In genomic region chr4:145170209-145170608, GRCh38 we compare ENCODE assay signal across 35 cellular contexts. TPM values are rescaled to one million over a fixed set of nuclear protein-coding genes. Genes with fewer than 3 reads are reported as not detected.
A peak's percentile ranks its signal among the peaks of the same experiment; 100 is the strongest.
DNase-seq lines count a peak whose midpoint lies in the region; ATAC-seq, FAIRE-seq and TF ChIP-seq lines count a peak whose summit lies in the region.
"Had no signal": no experiment of that assay in that cellular context is flagged by ENCODE, and none has a peak within 500 bp of the region (broad histone marks: within the 10 kb centered on the region; RNA-seq: fewer than 3 reads in every experiment).

No MANE protein-coding gene starts in this region.

- peaks cover 50% of the 10 kb centered on the region for H3K36me3 Mint-ChIP-seq in activated naive CD8-positive, alpha-beta T cell treated with anti-CD3 and anti-CD28 coated beads for 36 hours
- peaks cover 61% of the 10 kb centered on the region for H3K36me3 Mint-ChIP-seq in activated naive CD8-positive, alpha-beta T cell treated with anti-CD3 and anti-CD28 coated beads, Interleukin-2, amount 50 U/mL, for 24 hours (ENCODE audit: low read depth)

- FAIRE-seq in GM12891 (lab: Jason Lieb, UNC): no peak
- FAIRE-seq: H54, HTR-8/SVneo had no signal

- H3K9ac ChIP-seq in Loucy (ENCODE audit: low read depth, low read length, poor library complexity, severe bottlenecking): no peak overlapping the region
- H3K9ac ChIP-seq: SK-N-SH had no signal

- H2AFZ ChIP-seq in Loucy (ENCODE audit: low read length): no peak overlapping the region

- peaks cover 93% of the 10 kb centered on the region for H3K79me2 ChIP-seq in Loucy (ENCODE audit: insufficient read depth, low read length)

- peak overlapping the region; percentile 0 for H3K4me2 ChIP-seq in Loucy (ENCODE audit: low read depth, low read length, poor library complexity, severe bottlenecking)
- H3K4me2 ChIP-seq: SK-N-SH had no signal

- H3K4me3 ChIP-seq in Loucy (ENCODE audit: low read length, poor library complexity, severe bottlenecking): no peak overlapping the region
- H3K4me3 ChIP-seq: colonic mucosa, left lung, MG63, right lobe of liver, spleen, thoracic aorta, uterus had no signal

- peaks cover 69% of the 10 kb centered on the region for H3K36me3 ChIP-seq in Loucy (ENCODE audit: insufficient read depth, low read length)
- H3K36me3 ChIP-seq: uterus had no signal

- no peak overlapping the region for H3K4me3 Mint-ChIP-seq in activated naive CD8-positive, alpha-beta T cell treated with anti-CD3 and anti-CD28 coated beads for 36 hours
- no peak overlapping the region for H3K4me3 Mint-ChIP-seq in activated naive CD8-positive, alpha-beta T cell treated with anti-CD3 and anti-CD28 coated beads, Interleukin-2, amount 50 U/mL, for 24 hours
- H3K4me3 Mint-ChIP-seq: activated T-cell treated with anti-CD3 and anti-CD28 coated beads, Interleukin-2, amount 50 U/mL, for 4 hours; stimulated activated naive CD8-positive, alpha-beta T cell treated with anti-CD3 and anti-CD28 coated beads, Interleukin-15, amount 100 ng/mL, for 72 hours had no signal

- ATAC-seq in activated naive CD8-positive, alpha-beta T cell treated with anti-CD3 and anti-CD28 coated beads, Interleukin-2, amount 50 U/mL, for 24 hours: no peak
- ATAC-seq in omental fat pad (ENCODE audit: low FRiP score): peak; percentile 23
- ATAC-seq: activated CD4-positive, CD25-positive, alpha-beta regulatory T cell treated with anti-CD3 and anti-CD28 coated beads, Interleukin-2, amount 50 U/mL, for 24 hours; activated T-cell treated with anti-CD3 and anti-CD28 coated beads, Interleukin-2, amount 50 U/mL, for 4 hours; left lung; PC-3; right lobe of liver; stimulated activated naive CD8-positive, alpha-beta T cell treated with anti-CD3 and anti-CD28 coated beads, Interleukin-15, amount 100 ng/mL, for 72 hours had no signal

- H3K9me3 Mint-ChIP-seq in activated naive CD8-positive, alpha-beta T cell treated with anti-CD3 and anti-CD28 coated beads for 36 hours: no peaks in the 10 kb centered on the region
- no peaks in the 10 kb centered on the region for H3K9me3 Mint-ChIP-seq in activated naive CD8-positive, alpha-beta T cell treated with anti-CD3 and anti-CD28 coated beads, Interleukin-2, amount 50 U/mL, for 24 hours
- H3K9me3 Mint-ChIP-seq: activated T-cell treated with anti-CD3 and anti-CD28 coated beads, Interleukin-2, amount 50 U/mL, for 4 hours; stimulated activated naive CD8-positive, alpha-beta T cell treated with anti-CD3 and anti-CD28 coated beads, Interleukin-15, amount 100 ng/mL, for 72 hours had no signal

- H3K27me3 Mint-ChIP-seq in activated naive CD8-positive, alpha-beta T cell treated with anti-CD3 and anti-CD28 coated beads for 36 hours: no peaks in the 10 kb centered on the region
- H3K27me3 Mint-ChIP-seq in activated naive CD8-positive, alpha-beta T cell treated with anti-CD3 and anti-CD28 coated beads, Interleukin-2, amount 50 U/mL, for 24 hours: no peaks in the 10 kb centered on the region
- H3K27me3 Mint-ChIP-seq: stimulated activated naive CD8-positive, alpha-beta T cell treated with anti-CD3 and anti-CD28 coated beads, Interleukin-15, amount 100 ng/mL, for 72 hours had no signal

- TF ChIP-seq CTCF in Loucy (conservative IDR thresholded peaks at IDR 0.05; ENCODE audit: low read length): no peak
- no peak for TF ChIP-seq CTCF in omental fat pad (IDR thresholded peaks at IDR 0.05)

- H3K4me1 Mint-ChIP-seq in activated naive CD8-positive, alpha-beta T cell treated with anti-CD3 and anti-CD28 coated beads for 36 hours: peaks cover 24% of the 10 kb centered on the region
- H3K4me1 Mint-ChIP-seq in activated naive CD8-positive, alpha-beta T cell treated with anti-CD3 and anti-CD28 coated beads, Interleukin-2, amount 50 U/mL, for 24 hours: peaks cover 45% of the 10 kb centered on the region

- H3K27me3 ChIP-seq in Loucy (ENCODE audit: insufficient read depth, low read length, poor library complexity, severe bottlenecking): no peaks in the 10 kb centered on the region
- H3K27me3 ChIP-seq: BE2C, brain microvascular endothelial cell, colonic mucosa, left lung, MG63, neutrophil, right lobe of liver, spleen, uterus had no signal

- no peak for DNase-seq in activated naive CD8-positive, alpha-beta T cell treated with anti-CD3 and anti-CD28 coated beads for 36 hours
- no peak for DNase-seq in activated naive CD8-positive, alpha-beta T cell treated with anti-CD3 and anti-CD28 coated beads, Interleukin-2, amount 50 U/mL, for 24 hours
- peak; percentile 56 for DNase-seq in dermis blood vessel endothelial cell
- DNase-seq in omental fat pad (ENCODE audit: low spot score): no peak
- no peak for DNase-seq in GM12891 (ENCODE audit: insufficient read length, low spot score)
- DNase-seq in GDM1 (lab: John Stamatoyannopoulos, UW): no peak
- DNase-seq: activated naive CD4-positive, alpha-beta T cell; activated T-cell treated with anti-CD3 and anti-CD28 coated beads, Interleukin-2, amount 50 U/mL, for 4 hours; BE2C; brain microvascular endothelial cell; colonic mucosa; DMS153; effector CD8-positive, alpha-beta T cell; islet precursor cell; KBM-7; left lung; MG63; NCI-H1105 treated with DMSO at 0.1 percent for 48 hours; NCI-H1930; NCI-H526; NK-92 treated with Interleukin-12 subunit alpha and Interleukin-12 subunit beta, amount 100 ng/mL, for 24 hours; PC-3; right lobe of liver; SK-N-SH; spleen; stimulated activated CD8-positive, alpha-beta memory T cell treated with anti-CD3 and anti-CD28 coated beads, Interleukin-4, amount 100 ng/mL, for 48 hours; stimulated activated naive CD8-positive, alpha-beta T cell treated with anti-CD3 and anti-CD28 coated beads, Interleukin-15, amount 100 ng/mL, for 72 hours; T-helper 2 cell; uterus had no signal

- H3K27ac Mint-ChIP-seq in activated naive CD8-positive, alpha-beta T cell treated with anti-CD3 and anti-CD28 coated beads for 36 hours: peak overlapping the region; percentile 22
- no peak overlapping the region for H3K27ac Mint-ChIP-seq in activated naive CD8-positive, alpha-beta T cell treated with anti-CD3 and anti-CD28 coated beads, Interleukin-2, amount 50 U/mL, for 24 hours

- H3F3A ChIP-seq in Loucy (ENCODE audit: low read depth): no peaks in the 10 kb centered on the region

- TF ChIP-seq POLR2A in GM12891 (IDR thresholded peaks at IDR 0.05; ENCODE audit: low read depth, low read length): no peak

- H4K20me1 ChIP-seq in Loucy (ENCODE audit: insufficient read depth, low read length, poor library complexity, severe bottlenecking): peaks cover 43% of the 10 kb centered on the region

- no peaks in the 10 kb centered on the region for H3K9me3 ChIP-seq in Loucy (ENCODE audit: insufficient read depth, low read depth, low read length)
- H3K9me3 ChIP-seq: BE2C, colonic mucosa, left lung, MG63, neutrophil, right lobe of liver, SK-N-SH, spleen, thoracic aorta, uterus had no signal

- peaks cover 18% of the 10 kb centered on the region for H3K4me1 ChIP-seq in Loucy (ENCODE audit: insufficient read depth, low read length, poor library complexity, severe bottlenecking)
- H3K4me1 ChIP-seq: BE2C, right lobe of liver, uterus had no signal

- no peaks in the 10 kb centered on the region for H3K9me2 ChIP-seq in Loucy (replicated peaks; ENCODE audit: low read depth, low read length)
- H3K9me2 ChIP-seq: SK-N-SH had no signal

TF ChIP-seq in GM12891, 5 proteins besides CTCF, POLR2A, EP300 and RAD21:
- TF ChIP-seq PAX5 (IDR thresholded peaks at IDR 0.05; ENCODE audit: insufficient read depth, low read length, severe bottlenecking): no peak
- TF ChIP-seq SPI1 (IDR thresholded peaks at IDR 0.05; ENCODE audit: low read depth, low read length): no peak
- TF ChIP-seq POU2F2 (IDR thresholded peaks at IDR 0.05; ENCODE audit: low read depth, low read length): no peak
- no peak for TF ChIP-seq POLR2AphosphoS5 (IDR thresholded peaks at IDR 0.05; ENCODE audit: low read depth, low read length)
- TF ChIP-seq TAF1 (IDR thresholded peaks at IDR 0.05; ENCODE audit: low read depth, low read length): no peak

RNA-seq across cellular contexts. Expression of gene OTUD4, which starts 10.2 kb away (rescaled TPM):
- 10 to 100 TPM; 54.5 to 59.0 TPM for total RNA-seq in activated naive CD8-positive, alpha-beta T cell treated with anti-CD3 and anti-CD28 coated beads for 36 hours
- total RNA-seq in dermis blood vessel endothelial cell (29.5 and 35.9 TPM in 2 replicates), omental fat pad (10 to 100 TPM; 26.8 to 76.1 (median 48.0) TPM)
- 6.3 TPM for polyA plus RNA-seq in GM12891 (2012; ENCODE audit: low read depth, missing spikeins)
